ENCODE assay signal across 11 cellular contexts in the genomic region with DNA sequence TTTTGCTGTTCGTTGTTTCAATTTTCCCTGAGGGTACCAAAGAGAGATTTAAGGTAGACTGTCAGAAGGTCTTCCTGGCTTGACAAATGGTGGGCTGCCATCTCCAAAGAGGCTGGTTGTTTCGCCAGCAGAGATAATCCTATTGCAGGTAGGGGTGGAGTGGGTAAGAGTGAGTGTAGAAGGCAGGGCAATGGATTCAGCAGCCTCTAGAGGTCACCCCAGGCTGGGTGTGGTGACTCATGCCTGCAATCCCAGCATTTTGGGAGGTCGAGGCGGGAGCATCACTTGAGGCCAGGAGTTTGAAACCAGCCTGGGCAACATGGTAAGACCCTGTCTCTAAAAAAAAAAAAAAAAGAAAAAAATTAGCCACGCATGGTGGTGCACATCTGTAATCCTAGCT. TPM values are rescaled to one million over a fixed set of nuclear protein-coding genes. Genes with fewer than 3 reads are reported as not detected.
DNase-seq lines count a peak whose midpoint lies in the region; ATAC-seq and TF ChIP-seq lines count a peak whose summit lies in the region.
"Had no signal": no experiment of that assay in that cellular context is flagged by ENCODE, and none has a peak within 500 bp of the region (broad histone marks: within the 10 kb centered on the region; RNA-seq: fewer than 3 reads in every experiment).

No MANE protein-coding gene starts in this region.

- POLR2A ChIA-PET in PC-3 (lab: Charles Lee; ENCODE audit: unreplicated experiment) = no interaction called here

- no TSS peak for BruUV-seq in PC-3 (replicated peaks; lab: Mats Ljungman, UMichigan)

- H4K20me1 ChIP-seq in PC-3 (ENCODE audit: low read length) = no peaks in the 10 kb centered on the region

- H3K9me3 ChIP-seq in PC-3 (ENCODE audit: low read length) = no peaks in the 10 kb centered on the region
- H3K9me3 ChIP-seq in testis = no peaks in the 10 kb centered on the region

- peak; percentile 18 to 29 for DNase-seq in AML-193 (lab: John Stamatoyannopoulos, UW)
- no peak for DNase-seq in GM20000 (ENCODE audit: low spot score)
- peak; percentile 33 for DNase-seq in PC-3
- DNase-seq in glutamatergic neuron = no peak
- DNase-seq in T-helper 2 cell = no peak
- no peak for DNase-seq in LoVo (ENCODE audit: low spot score)
- no peak for DNase-seq in testis
- DNase-seq: NCI-H2081 had no signal

- ATAC-seq in PC-3 (no peak), HG02870 (IDR thresholded peaks at IDR 0.05; ENCODE audit: unreplicated experiment) (no peak)
- ATAC-seq: stimulated activated memory B cell treated with anti-CD40 and anti-IgM and Interleukin-4, amounts not matched to agents 10 μg/mL and 1 μg/mL and 100 μg/mL, for 72 hours had no signal

- H3K27ac Mint-ChIP-seq in glutamatergic neuron (ENCODE audit: unreplicated experiment) = peak overlapping the region; percentile 20
- H3K27ac Mint-ChIP-seq: stimulated activated memory B cell treated with anti-CD40 and anti-IgM and Interleukin-4, amounts not matched to agents 10 μg/mL and 1 μg/mL and 100 μg/mL, for 72 hours; T-helper 1 cell treated with Interleukin-12 subunit alpha and Interleukin-12 subunit beta and Interleukin-4 antibody, amounts not matched to agents 30 μg/mL and 1 μg/mL, for 36 hours had no signal

- H3K27me3 Mint-ChIP-seq in glutamatergic neuron (ENCODE audit: unreplicated experiment) = peaks cover 17% of the 10 kb centered on the region

- H3K9me2 ChIP-seq in PC-3 (replicated peaks; ENCODE audit: low read length) = no peaks in the 10 kb centered on the region

- TF ChIP-seq CTCF in GM20000 (IDR thresholded peaks at IDR 0.05; ENCODE audit: extremely low read depth, missing control alignments) (peak; percentile 13), PC-3 (conservative IDR thresholded peaks at IDR 0.05; ENCODE audit: low read depth, low read length) (peak; percentile 49), glutamatergic neuron (IDR thresholded peaks at IDR 0.05; ENCODE audit: partially characterized antibody, unreplicated experiment) (no peak), testis (IDR thresholded peaks at IDR 0.05) (no peak)

- no peak for TF ChIP-seq POLR2A in testis (IDR thresholded peaks at IDR 0.05)

- H3K9me3 Mint-ChIP-seq in glutamatergic neuron (ENCODE audit: unreplicated experiment) = peaks cover 8% of the 10 kb centered on the region
- H3K9me3 Mint-ChIP-seq: stimulated activated memory B cell treated with anti-CD40 and anti-IgM and Interleukin-4, amounts not matched to agents 10 μg/mL and 1 μg/mL and 100 μg/mL, for 72 hours; T-helper 1 cell treated with Interleukin-12 subunit alpha and Interleukin-12 subunit beta and Interleukin-4 antibody, amounts not matched to agents 30 μg/mL and 1 μg/mL, for 36 hours had no signal

- no peak overlapping the region for H3K9ac ChIP-seq in PC-3 (ENCODE audit: low read length)

- H3K4me3 ChIP-seq in PC-3 (ENCODE audit: low read length) (no peak overlapping the region), testis (no peak overlapping the region)

- H3K4me1 Mint-ChIP-seq in glutamatergic neuron (ENCODE audit: low read depth, unreplicated experiment) = peaks cover 25% of the 10 kb centered on the region

- H3K36me3 Mint-ChIP-seq in glutamatergic neuron (ENCODE audit: unreplicated experiment) = no peaks in the 10 kb centered on the region
- H3K36me3 Mint-ChIP-seq: stimulated activated memory B cell treated with anti-CD40 and anti-IgM and Interleukin-4, amounts not matched to agents 10 μg/mL and 1 μg/mL and 100 μg/mL, for 72 hours had no signal

- H3K79me2 ChIP-seq in PC-3 (ENCODE audit: low read length) = no peaks in the 10 kb centered on the region

- H3F3A ChIP-seq in PC-3 (ENCODE audit: low read length, unreplicated experiment) = no peaks in the 10 kb centered on the region

- no peak overlapping the region for H2AFZ ChIP-seq in PC-3 (ENCODE audit: low read length)

- intact Hi-C loops in PC-3 (cut with micrococcal nuclease) (loop anchor here (5.0 kb wide), 1 partner anchor 75 kb away; no protein-coding TSS in a partner anchor), testis (cut with DNase I; ENCODE audit: low total_unique reads) (loop anchor here (10.0 kb wide), 1 partner anchor 242 kb away; no protein-coding TSS in a partner anchor)

- H3K36me3 ChIP-seq in PC-3 (ENCODE audit: low read depth, low read length) (no peaks in the 10 kb centered on the region), testis (ENCODE audit: low read depth, missing control alignments) (no peaks in the 10 kb centered on the region)

- H3K27ac ChIP-seq in PC-3 (ENCODE audit: low read length) = no peak overlapping the region
- no peak overlapping the region for H3K27ac ChIP-seq in testis

- H3K4me3 Mint-ChIP-seq in glutamatergic neuron (ENCODE audit: unreplicated experiment) = no peak overlapping the region
- H3K4me3 Mint-ChIP-seq: stimulated activated memory B cell treated with anti-CD40 and anti-IgM and Interleukin-4, amounts not matched to agents 10 μg/mL and 1 μg/mL and 100 μg/mL, for 72 hours; T-helper 1 cell treated with Interleukin-12 subunit alpha and Interleukin-12 subunit beta and Interleukin-4 antibody, amounts not matched to agents 30 μg/mL and 1 μg/mL, for 36 hours had no signal

- 80 to 83% methylated on average over 5 of the region's 5 CpGs for WGBS in testis, 2 donors

- H3K4me1 ChIP-seq in PC-3 (ENCODE audit: insufficient read depth, low read length) = peaks cover 19% of the 10 kb centered on the region; the same call in 1 of the 2 replicates
- peaks cover 31% of the 10 kb centered on the region for H3K4me1 ChIP-seq in testis

- CTCF ChIA-PET in PC-3 (lab: Charles Lee) = no interaction called here

- H3K4me2 ChIP-seq in PC-3 (ENCODE audit: low read length) = no peak overlapping the region

- H3K27me3 ChIP-seq in PC-3 (ENCODE audit: low read length) = no peaks in the 10 kb centered on the region
- no peaks in the 10 kb centered on the region for H3K27me3 ChIP-seq in testis

RNA-seq across cellular contexts. Expression of gene DCAKD, which starts 34.6 kb away (rescaled TPM):
- total RNA-seq in PC-3 (2014; rRNA removed) (56.2 and 59.5 TPM in 2 replicates), glutamatergic neuron (ENCODE audit: unreplicated experiment) (39.9 TPM), testis (10 to 100 TPM; 63.1 to 72.5 TPM)
- 33.2 TPM for polyA plus RNA-seq in testis (ENCODE audit: insufficient read depth, low read depth, low replicate concordance)

RNA-seq across cellular contexts. Expression of gene NMT1, which starts 44.3 kb away (rescaled TPM):
- total RNA-seq in PC-3 (2014; rRNA removed) (99.2 and 117 TPM in 2 replicates), glutamatergic neuron (ENCODE audit: unreplicated experiment) (96.5 TPM), testis (10 to 100 TPM; 76.1 to 79.0 TPM)
- 143 TPM for polyA plus RNA-seq in testis (ENCODE audit: insufficient read depth, low read depth, low replicate concordance)

RNA-seq across cellular contexts. Expression of gene C1QL1, which starts 48.7 kb away (rescaled TPM):
- total RNA-seq in PC-3 (2014; rRNA removed) (2.8 and 4.1 TPM in 2 replicates), glutamatergic neuron (ENCODE audit: unreplicated experiment) (14.6 TPM), testis (1 to 10 TPM in 1 of 2 donors, under 1 TPM in 1; 0.74 to 1.3 TPM)
- 1.7 TPM for polyA plus RNA-seq in testis (ENCODE audit: insufficient read depth, low read depth, low replicate concordance)

Comparison
In these comparisons a context has a peak if more than half of its experiments do, and no peak if none do; other contexts are left out.
1. DNase-seq: peak in AML-193 (2 of 2) and PC-3 (single experiment); none in GM20000 (single experiment), glutamatergic neuron (single experiment), T-helper 2 cell (0 of 5), LoVo (single experiment) and testis (single experiment).
2. CTCF ChIP-seq: peak in GM20000 (single experiment) and PC-3 (single experiment); none in glutamatergic neuron (single experiment) and testis (0 of 3).